In the genomic region with DNA sequence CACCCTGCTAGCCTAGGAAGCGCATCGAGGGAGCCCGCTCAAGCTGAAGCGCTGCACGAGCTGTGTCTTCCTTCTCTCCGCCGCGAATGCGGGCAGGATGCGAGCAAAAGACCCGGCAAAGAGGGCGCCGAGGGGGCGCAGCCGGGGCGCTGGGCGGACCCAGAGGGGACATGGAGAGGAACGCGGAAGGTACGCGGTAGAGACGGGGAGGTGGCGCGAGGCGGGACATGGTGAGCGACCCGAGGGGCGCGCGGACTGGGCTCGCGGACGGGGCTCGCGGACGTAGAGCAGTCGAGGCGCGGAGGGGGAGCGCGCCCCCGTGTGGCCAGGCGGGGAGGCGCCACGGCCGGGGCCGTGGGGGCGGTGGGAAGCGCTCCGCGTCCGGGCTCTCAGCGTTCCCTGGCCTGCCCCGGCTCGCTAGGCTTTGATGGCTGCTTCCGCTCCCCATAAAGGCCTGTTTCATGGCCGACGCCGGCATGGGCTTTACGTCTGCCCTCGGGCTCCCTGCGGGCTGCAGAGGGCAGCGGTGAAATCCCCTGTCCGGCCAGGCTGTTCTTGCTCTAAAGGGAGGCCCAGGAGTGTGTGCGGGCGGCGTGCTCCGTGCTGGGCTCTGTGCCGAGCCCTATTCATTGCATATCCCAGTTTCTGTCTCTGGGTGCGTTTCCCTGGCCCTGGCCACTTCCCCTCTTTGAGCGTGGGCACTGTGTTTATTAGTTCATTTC, we compare ENCODE assay signal across 1 cellular context.
A peak's percentile ranks its signal among the peaks of the same experiment; 100 is the strongest.
TF ChIP-seq lines count a peak whose summit lies in the region.

No MANE protein-coding gene starts in this region.

TF ChIP-seq in HepG2, 621 proteins besides CTCF, POLR2A, EP300 and RAD21 (continued from another document and continues in another):
- TF ChIP-seq, protein P1, sequence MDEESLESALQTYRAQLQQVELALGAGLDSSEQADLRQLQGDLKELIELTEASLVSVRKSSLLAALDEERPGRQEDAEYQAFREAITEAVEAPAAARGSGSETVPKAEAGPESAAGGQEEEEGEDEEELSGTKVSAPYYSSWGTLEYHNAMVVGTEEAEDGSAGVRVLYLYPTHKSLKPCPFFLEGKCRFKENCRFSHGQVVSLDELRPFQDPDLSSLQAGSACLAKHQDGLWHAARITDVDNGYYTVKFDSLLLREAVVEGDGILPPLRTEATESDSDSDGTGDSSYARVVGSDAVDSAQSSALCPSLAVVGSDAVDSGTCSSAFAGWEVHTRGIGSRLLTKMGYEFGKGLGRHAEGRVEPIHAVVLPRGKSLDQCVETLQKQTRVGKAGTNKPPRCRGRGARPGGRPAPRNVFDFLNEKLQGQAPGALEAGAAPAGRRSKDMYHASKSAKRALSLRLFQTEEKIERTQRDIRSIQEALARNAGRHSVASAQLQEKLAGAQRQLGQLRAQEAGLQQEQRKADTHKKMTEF (CRISPR knock-in tag; IDR thresholded peaks at IDR 0.05) = 0 out of 2 replicates have a peak, but pooled peaks have one; percentile 52
- TF ChIP-seq, protein P2, sequence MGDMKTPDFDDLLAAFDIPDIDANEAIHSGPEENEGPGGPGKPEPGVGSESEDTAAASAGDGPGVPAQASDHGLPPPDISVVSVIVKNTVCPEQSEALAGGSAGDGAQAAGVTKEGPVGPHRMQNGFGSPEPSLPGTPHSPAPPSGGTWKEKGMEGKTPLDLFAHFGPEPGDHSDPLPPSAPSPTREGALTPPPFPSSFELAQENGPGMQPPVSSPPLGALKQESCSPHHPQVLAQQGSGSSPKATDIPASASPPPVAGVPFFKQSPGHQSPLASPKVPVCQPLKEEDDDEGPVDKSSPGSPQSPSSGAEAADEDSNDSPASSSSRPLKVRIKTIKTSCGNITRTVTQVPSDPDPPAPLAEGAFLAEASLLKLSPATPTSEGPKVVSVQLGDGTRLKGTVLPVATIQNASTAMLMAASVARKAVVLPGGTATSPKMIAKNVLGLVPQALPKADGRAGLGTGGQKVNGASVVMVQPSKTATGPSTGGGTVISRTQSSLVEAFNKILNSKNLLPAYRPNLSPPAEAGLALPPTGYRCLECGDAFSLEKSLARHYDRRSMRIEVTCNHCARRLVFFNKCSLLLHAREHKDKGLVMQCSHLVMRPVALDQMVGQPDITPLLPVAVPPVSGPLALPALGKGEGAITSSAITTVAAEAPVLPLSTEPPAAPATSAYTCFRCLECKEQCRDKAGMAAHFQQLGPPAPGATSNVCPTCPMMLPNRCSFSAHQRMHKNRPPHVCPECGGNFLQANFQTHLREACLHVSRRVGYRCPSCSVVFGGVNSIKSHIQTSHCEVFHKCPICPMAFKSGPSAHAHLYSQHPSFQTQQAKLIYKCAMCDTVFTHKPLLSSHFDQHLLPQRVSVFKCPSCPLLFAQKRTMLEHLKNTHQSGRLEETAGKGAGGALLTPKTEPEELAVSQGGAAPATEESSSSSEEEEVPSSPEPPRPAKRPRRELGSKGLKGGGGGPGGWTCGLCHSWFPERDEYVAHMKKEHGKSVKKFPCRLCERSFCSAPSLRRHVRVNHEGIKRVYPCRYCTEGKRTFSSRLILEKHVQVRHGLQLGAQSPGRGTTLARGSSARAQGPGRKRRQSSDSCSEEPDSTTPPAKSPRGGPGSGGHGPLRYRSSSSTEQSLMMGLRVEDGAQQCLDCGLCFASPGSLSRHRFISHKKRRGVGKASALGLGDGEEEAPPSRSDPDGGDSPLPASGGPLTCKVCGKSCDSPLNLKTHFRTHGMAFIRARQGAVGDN (CRISPR knock-in tag; IDR thresholded peaks at IDR 0.05) = peak; percentile 77
- TF ChIP-seq, protein P3, sequence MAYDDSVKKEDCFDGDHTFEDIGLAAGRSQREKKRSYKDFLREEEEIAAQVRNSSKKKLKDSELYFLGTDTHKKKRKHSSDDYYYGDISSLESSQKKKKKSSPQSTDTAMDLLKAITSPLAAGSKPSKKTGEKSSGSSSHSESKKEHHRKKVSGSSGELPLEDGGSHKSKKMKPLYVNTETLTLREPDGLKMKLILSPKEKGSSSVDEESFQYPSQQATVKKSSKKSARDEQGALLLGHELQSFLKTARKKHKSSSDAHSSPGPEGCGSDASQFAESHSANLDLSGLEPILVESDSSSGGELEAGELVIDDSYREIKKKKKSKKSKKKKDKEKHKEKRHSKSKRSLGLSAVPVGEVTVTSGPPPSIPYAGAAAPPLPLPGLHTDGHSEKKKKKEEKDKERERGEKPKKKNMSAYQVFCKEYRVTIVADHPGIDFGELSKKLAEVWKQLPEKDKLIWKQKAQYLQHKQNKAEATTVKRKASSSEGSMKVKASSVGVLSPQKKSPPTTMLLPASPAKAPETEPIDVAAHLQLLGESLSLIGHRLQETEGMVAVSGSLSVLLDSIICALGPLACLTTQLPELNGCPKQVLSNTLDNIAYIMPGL (CRISPR knock-in tag; IDR thresholded peaks at IDR 0.05; ENCODE audit: borderline replicate concordance in 1 of 2, low read depth in 1 of 2) = peak; percentile 50 to 85; a peak in 3 of 4 replicates
- TF ChIP-seq MAZ (IDR thresholded peaks at IDR 0.05; ENCODE audit: borderline replicate concordance, low read depth, low read length) = no peak
- TF ChIP-seq MAZ (CRISPR knock-in tag; IDR thresholded peaks at IDR 0.05; ENCODE audit: low read depth) = 0 out of 2 replicates have a peak, but pooled peaks have one; percentile 41
- peak; percentile 65; the same call in 1 of the 2 replicates for TF ChIP-seq ZNF563 (CRISPR knock-in tag; IDR thresholded peaks at IDR 0.05)
- TF ChIP-seq SKI (IDR thresholded peaks at IDR 0.05; ENCODE audit: partially characterized antibody) = no peak
- TF ChIP-seq, protein P4, sequence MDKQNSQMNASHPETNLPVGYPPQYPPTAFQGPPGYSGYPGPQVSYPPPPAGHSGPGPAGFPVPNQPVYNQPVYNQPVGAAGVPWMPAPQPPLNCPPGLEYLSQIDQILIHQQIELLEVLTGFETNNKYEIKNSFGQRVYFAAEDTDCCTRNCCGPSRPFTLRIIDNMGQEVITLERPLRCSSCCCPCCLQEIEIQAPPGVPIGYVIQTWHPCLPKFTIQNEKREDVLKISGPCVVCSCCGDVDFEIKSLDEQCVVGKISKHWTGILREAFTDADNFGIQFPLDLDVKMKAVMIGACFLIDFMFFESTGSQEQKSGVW (CRISPR knock-in tag; IDR thresholded peaks at IDR 0.05; ENCODE audit: borderline replicate concordance) = no peak
- TF ChIP-seq KDM5B (CRISPR knock-in tag; IDR thresholded peaks at IDR 0.05; ENCODE audit: borderline replicate concordance) = peak; percentile 55; the same call in 1 of the 2 replicates
- TF ChIP-seq, protein P5, sequence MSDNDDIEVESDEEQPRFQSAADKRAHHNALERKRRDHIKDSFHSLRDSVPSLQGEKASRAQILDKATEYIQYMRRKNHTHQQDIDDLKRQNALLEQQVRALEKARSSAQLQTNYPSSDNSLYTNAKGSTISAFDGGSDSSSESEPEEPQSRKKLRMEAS (IDR thresholded peaks at IDR 0.05) = peak; percentile 54
- peak; percentile 39 for TF ChIP-seq ETV5 (CRISPR knock-in tag; IDR thresholded peaks at IDR 0.05; ENCODE audit: borderline replicate concordance)
- TF ChIP-seq REPIN1 (CRISPR knock-in tag; IDR thresholded peaks at IDR 0.05; ENCODE audit: borderline replicate concordance, low read depth) = peak; percentile 37; the same call in 1 of the 2 replicates
- 0 out of 2 replicates have a peak, but pooled peaks have one; percentile 9 for TF ChIP-seq MED1 (CRISPR knock-in tag; IDR thresholded peaks at IDR 0.05)
- TF ChIP-seq, protein P6, sequence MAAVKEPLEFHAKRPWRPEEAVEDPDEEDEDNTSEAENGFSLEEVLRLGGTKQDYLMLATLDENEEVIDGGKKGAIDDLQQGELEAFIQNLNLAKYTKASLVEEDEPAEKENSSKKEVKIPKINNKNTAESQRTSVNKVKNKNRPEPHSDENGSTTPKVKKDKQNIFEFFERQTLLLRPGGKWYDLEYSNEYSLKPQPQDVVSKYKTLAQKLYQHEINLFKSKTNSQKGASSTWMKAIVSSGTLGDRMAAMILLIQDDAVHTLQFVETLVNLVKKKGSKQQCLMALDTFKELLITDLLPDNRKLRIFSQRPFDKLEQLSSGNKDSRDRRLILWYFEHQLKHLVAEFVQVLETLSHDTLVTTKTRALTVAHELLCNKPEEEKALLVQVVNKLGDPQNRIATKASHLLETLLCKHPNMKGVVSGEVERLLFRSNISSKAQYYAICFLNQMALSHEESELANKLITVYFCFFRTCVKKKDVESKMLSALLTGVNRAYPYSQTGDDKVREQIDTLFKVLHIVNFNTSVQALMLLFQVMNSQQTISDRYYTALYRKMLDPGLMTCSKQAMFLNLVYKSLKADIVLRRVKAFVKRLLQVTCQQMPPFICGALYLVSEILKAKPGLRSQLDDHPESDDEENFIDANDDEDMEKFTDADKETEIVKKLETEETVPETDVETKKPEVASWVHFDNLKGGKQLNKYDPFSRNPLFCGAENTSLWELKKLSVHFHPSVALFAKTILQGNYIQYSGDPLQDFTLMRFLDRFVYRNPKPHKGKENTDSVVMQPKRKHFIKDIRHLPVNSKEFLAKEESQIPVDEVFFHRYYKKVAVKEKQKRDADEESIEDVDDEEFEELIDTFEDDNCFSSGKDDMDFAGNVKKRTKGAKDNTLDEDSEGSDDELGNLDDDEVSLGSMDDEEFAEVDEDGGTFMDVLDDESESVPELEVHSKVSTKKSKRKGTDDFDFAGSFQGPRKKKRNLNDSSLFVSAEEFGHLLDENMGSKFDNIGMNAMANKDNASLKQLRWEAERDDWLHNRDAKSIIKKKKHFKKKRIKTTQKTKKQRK (IDR thresholded peaks at IDR 0.05; ENCODE audit: low read length) = no peak
- TF ChIP-seq, protein P7, sequence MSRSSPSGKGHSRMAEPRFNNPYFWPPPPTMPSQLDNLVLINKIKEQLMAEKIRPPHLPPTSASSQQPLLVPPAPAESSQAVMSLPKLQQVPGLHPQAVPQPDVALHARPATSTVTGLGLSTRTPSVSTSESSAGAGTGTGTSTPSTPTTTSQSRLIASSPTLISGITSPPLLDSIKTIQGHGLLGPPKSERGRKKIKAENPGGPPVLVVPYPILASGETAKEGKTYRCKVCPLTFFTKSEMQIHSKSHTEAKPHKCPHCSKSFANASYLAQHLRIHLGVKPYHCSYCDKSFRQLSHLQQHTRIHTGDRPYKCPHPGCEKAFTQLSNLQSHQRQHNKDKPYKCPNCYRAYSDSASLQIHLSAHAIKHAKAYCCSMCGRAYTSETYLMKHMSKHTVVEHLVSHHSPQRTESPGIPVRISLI (CRISPR knock-in tag; IDR thresholded peaks at IDR 0.05; ENCODE audit: borderline replicate concordance) = 0 out of 2 replicates have a peak, but pooled peaks have one; percentile 13
- TF ChIP-seq ZNF138 (CRISPR knock-in tag; IDR thresholded peaks at IDR 0.05; ENCODE audit: low read depth) = 0 out of 2 replicates have a peak, but pooled peaks have one; percentile 11
- peak; percentile 34; the same call in 1 of the 2 replicates for TF ChIP-seq HOXA3 (CRISPR knock-in tag; IDR thresholded peaks at IDR 0.05)
- TF ChIP-seq ZNF709 (CRISPR knock-in tag; IDR thresholded peaks at IDR 0.05) = 0 out of 2 replicates have a peak, but pooled peaks have one; percentile 50
- TF ChIP-seq ARNT2 (CRISPR knock-in tag; IDR thresholded peaks at IDR 0.05; ENCODE audit: low read depth) = 0 out of 2 replicates have a peak, but pooled peaks have one; percentile 24
- no peak for TF ChIP-seq LCORL (IDR thresholded peaks at IDR 0.05)
- 0 out of 2 replicates have a peak, but pooled peaks have one; percentile 26 for TF ChIP-seq LCORL (CRISPR knock-in tag; IDR thresholded peaks at IDR 0.05)
- TF ChIP-seq KDM2A (CRISPR knock-in tag; IDR thresholded peaks at IDR 0.05; ENCODE audit: borderline replicate concordance, low read depth) = peak; percentile 67; the same call in 1 of the 2 replicates
- TF ChIP-seq GFI1 (CRISPR knock-in tag; IDR thresholded peaks at IDR 0.05; ENCODE audit: borderline replicate concordance) = peak; percentile 48; the same call in 1 of the 2 replicates
- no peak for TF ChIP-seq ESRRA (CRISPR knock-in tag; IDR thresholded peaks at IDR 0.05; ENCODE audit: low read depth)
- TF ChIP-seq SP2 (CRISPR knock-in tag; IDR thresholded peaks at IDR 0.05) = no peak
- TF ChIP-seq ATF7-NPFF (CRISPR knock-in tag; IDR thresholded peaks at IDR 0.05; ENCODE audit: low read depth) = no peak
- no peak for TF ChIP-seq TBX3 (IDR thresholded peaks at IDR 0.05; ENCODE audit: borderline replicate concordance)
- TF ChIP-seq, protein P8, sequence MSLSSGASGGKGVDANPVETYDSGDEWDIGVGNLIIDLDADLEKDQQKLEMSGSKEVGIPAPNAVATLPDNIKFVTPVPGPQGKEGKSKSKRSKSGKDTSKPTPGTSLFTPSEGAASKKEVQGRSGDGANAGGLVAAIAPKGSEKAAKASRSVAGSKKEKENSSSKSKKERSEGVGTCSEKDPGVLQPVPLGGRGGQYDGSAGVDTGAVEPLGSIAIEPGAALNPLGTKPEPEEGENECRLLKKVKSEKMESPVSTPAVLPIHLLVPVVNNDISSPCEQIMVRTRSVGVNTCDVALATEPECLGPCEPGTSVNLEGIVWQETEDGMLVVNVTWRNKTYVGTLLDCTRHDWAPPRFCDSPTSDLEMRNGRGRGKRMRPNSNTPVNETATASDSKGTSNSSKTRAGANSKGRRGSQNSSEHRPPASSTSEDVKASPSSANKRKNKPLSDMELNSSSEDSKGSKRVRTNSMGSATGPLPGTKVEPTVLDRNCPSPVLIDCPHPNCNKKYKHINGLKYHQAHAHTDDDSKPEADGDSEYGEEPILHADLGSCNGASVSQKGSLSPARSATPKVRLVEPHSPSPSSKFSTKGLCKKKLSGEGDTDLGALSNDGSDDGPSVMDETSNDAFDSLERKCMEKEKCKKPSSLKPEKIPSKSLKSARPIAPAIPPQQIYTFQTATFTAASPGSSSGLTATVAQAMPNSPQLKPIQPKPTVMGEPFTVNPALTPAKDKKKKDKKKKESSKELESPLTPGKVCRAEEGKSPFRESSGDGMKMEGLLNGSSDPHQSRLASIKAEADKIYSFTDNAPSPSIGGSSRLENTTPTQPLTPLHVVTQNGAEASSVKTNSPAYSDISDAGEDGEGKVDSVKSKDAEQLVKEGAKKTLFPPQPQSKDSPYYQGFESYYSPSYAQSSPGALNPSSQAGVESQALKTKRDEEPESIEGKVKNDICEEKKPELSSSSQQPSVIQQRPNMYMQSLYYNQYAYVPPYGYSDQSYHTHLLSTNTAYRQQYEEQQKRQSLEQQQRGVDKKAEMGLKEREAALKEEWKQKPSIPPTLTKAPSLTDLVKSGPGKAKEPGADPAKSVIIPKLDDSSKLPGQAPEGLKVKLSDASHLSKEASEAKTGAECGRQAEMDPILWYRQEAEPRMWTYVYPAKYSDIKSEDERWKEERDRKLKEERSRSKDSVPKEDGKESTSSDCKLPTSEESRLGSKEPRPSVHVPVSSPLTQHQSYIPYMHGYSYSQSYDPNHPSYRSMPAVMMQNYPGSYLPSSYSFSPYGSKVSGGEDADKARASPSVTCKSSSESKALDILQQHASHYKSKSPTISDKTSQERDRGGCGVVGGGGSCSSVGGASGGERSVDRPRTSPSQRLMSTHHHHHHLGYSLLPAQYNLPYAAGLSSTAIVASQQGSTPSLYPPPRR (CRISPR knock-in tag; IDR thresholded peaks at IDR 0.05; ENCODE audit: borderline replicate concordance) = no peak
- TF ChIP-seq, protein P9, sequence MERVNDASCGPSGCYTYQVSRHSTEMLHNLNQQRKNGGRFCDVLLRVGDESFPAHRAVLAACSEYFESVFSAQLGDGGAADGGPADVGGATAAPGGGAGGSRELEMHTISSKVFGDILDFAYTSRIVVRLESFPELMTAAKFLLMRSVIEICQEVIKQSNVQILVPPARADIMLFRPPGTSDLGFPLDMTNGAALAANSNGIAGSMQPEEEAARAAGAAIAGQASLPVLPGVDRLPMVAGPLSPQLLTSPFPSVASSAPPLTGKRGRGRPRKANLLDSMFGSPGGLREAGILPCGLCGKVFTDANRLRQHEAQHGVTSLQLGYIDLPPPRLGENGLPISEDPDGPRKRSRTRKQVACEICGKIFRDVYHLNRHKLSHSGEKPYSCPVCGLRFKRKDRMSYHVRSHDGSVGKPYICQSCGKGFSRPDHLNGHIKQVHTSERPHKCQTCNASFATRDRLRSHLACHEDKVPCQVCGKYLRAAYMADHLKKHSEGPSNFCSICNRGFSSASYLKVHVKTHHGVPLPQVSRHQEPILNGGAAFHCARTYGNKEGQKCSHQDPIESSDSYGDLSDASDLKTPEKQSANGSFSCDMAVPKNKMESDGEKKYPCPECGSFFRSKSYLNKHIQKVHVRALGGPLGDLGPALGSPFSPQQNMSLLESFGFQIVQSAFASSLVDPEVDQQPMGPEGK (CRISPR knock-in tag; IDR thresholded peaks at IDR 0.05) = 0 out of 2 replicates have a peak, but pooled peaks have one; percentile 35
- TF ChIP-seq ZNF451 (CRISPR knock-in tag; IDR thresholded peaks at IDR 0.05) = 0 out of 2 replicates have a peak, but pooled peaks have one; percentile 61
- TF ChIP-seq THAP11 (CRISPR knock-in tag; IDR thresholded peaks at IDR 0.05) = 0 out of 2 replicates have a peak, but pooled peaks have one; percentile 42
